Comparison of ENCODE assay signal across 1 cellular context in the genomic region with DNA sequence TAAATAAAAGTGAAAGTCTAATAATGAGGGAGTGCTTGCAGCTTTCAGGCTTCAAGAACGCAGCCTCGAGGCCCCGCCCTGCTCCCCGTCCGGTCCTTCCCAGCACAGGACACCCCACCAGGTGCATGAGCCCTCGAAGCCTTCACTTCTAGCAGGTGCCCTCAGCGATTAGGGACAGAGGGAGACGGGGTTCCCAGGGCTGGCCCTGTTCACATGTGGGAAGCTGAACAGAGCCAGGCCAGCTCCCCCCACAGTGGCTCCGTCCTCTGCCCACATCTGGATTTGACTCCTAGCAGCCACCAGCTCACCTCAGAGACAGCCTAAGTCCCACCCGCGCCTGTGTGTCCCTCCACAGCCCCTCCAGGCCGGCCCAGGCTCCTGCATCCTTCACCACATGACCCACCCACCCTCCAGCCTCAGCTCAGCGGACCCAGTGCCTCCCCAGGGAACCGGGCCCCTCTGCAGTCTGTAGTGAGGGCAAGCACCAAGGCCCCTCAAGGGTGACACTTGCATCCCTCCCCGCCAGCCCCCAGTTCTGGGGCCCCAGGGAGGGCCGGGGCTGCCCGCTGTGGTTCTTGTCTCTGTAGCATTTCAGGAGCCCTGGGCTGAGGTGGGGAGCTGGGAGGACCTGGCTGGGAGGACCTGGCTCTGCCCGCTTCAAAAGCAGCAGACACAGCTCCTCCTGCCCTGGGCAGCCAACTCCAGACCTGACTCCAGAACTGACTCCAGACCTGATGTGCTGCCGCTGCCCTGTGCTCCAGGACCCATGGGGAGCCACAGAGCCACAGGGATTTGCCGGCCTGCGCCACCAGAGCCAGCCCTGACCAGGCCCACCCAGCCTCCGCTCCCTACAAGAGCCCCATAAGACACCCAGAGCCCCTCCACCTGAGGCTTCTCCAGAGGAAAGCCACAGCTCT.
TF ChIP-seq lines count a peak whose summit lies in the region.

No MANE protein-coding gene starts in this region.

TF ChIP-seq in endothelial cell of umbilical vein, 7 proteins besides CTCF, POLR2A, EP300 and RAD21:
- TF ChIP-seq MYC (IDR thresholded peaks at IDR 0.05; ENCODE audit: low read depth, low read length) (no peak), GATA2 (IDR thresholded peaks at IDR 0.05; ENCODE audit: insufficient read depth, insufficient read length, low read depth, low read length) (no peak)
- TF ChIP-seq, protein P1, sequence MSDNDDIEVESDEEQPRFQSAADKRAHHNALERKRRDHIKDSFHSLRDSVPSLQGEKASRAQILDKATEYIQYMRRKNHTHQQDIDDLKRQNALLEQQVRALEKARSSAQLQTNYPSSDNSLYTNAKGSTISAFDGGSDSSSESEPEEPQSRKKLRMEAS (IDR thresholded peaks at IDR 0.05; ENCODE audit: insufficient read depth, insufficient read length): no peak
TF ChIP-seq in endothelial cell of umbilical vein: peak in this region for 0.
